10 cellular contexts compared by ENCODE assay signal in genomic region chr10:101287922-101288638, GRCh38. TPM values are rescaled to one million over a fixed set of nuclear protein-coding genes. Genes with fewer than 3 reads are reported as not detected.
DNase-seq lines count a peak whose midpoint lies in the region; ATAC-seq, FAIRE-seq and TF ChIP-seq lines count a peak whose summit lies in the region.
"Had no signal": no experiment of that assay in that cellular context is flagged by ENCODE, and none has a peak within 500 bp of the region (broad histone marks: within the 10 kb centered on the region; RNA-seq: fewer than 3 reads in every experiment).

No MANE protein-coding gene starts in this region.

- H3K79me2 ChIP-seq in Loucy (ENCODE audit: insufficient read depth, low read length) = no peaks in the 10 kb centered on the region
- H3K79me2 ChIP-seq in GM12878 (ENCODE audit: control insufficient read depth, insufficient read depth, low read length) = no peaks in the 10 kb centered on the region

- no peak overlapping the region for H3K4me3 ChIP-seq in Loucy (ENCODE audit: low read length, poor library complexity, severe bottlenecking)
- no peak overlapping the region for H3K4me3 ChIP-seq in GM12878
- no peak overlapping the region for H3K4me3 ChIP-seq in upper lobe of right lung
- no peak overlapping the region for H3K4me3 ChIP-seq in left lung
- H3K4me3 ChIP-seq: colonic mucosa had no signal

- H3K4me2 ChIP-seq in Loucy (ENCODE audit: low read depth, low read length, poor library complexity, severe bottlenecking) (no peak overlapping the region), GM12878 (ENCODE audit: control insufficient read depth, insufficient read depth) (no peak overlapping the region)

- ATAC-seq in GM12878 = peak; percentile 67
- ATAC-seq in sciatic nerve = no peak
- no peak for ATAC-seq in upper lobe of right lung
- no peak for ATAC-seq in left lung

- H3K27me3 ChIP-seq in Loucy (ENCODE audit: insufficient read depth, low read length, poor library complexity, severe bottlenecking) (peaks cover 7% of the 10 kb centered on the region), GM12878 (replicated peaks in 1 of 2; ENCODE audit: control insufficient read depth in 2 of 2, insufficient read depth in 2 of 2, low read length in 1 of 2) (peaks cover 18 to 23% of the 10 kb centered on the region in 2 experiments), upper lobe of right lung (peaks cover 90% of the 10 kb centered on the region), left lung (peaks cover 64 to 100% of the 10 kb centered on the region in 2 donors)

- no peak for FAIRE-seq in GM12878 (lab: Jason Lieb, UNC)

- no peaks in the 10 kb centered on the region for H3F3A ChIP-seq in Loucy (ENCODE audit: low read depth)

- 1% methylated on average over 6 of the region's 7 CpGs for WGBS in GM12878 (ENCODE audit: insufficient coverage, insufficient replicate concordance, low lambda C conversion rate, missing lambda C conversion rate)

- TF ChIP-seq EP300 in GM12878 (IDR thresholded peaks at IDR 0.05; ENCODE audit: borderline replicate concordance in 1 of 2, control insufficient read depth in 1 of 2, low read depth in 2 of 2, low read length in 2 of 2) = no peak

- intact Hi-C loops in GM12878 (cut with micrococcal nuclease; ENCODE audit: unreplicated experiment) (no loop called here), sciatic nerve (cut with DNase I) (no loop called here), upper lobe of right lung (cut with DNase I) (no loop called here), left lung (cut with DNase I) (no loop called here)

- H4K20me1 ChIP-seq in Loucy (ENCODE audit: insufficient read depth, low read length, poor library complexity, severe bottlenecking) = no peaks in the 10 kb centered on the region
- no peaks in the 10 kb centered on the region; the same call in 1 of the 2 replicates for H4K20me1 ChIP-seq in GM12878 (ENCODE audit: control insufficient read depth, insufficient read depth)

- POLR2A ChIA-PET in GM12878 (lab: Charles Lee) = no interaction called here

- no peaks in the 10 kb centered on the region for H3K36me3 ChIP-seq in Loucy (ENCODE audit: insufficient read depth, low read length)
- H3K36me3 ChIP-seq in GM12878 (ENCODE audit: control insufficient read depth in 2 of 2, insufficient read depth in 2 of 2, low read length in 1 of 2) = no peaks in the 10 kb centered on the region
- no peaks in the 10 kb centered on the region for H3K36me3 ChIP-seq in upper lobe of right lung
- no peaks in the 10 kb centered on the region for H3K36me3 ChIP-seq in left lung
- H3K36me3 ChIP-seq: colonic mucosa had no signal

- DNase-seq in EL (peak; percentile 31), GM12878 (ENCODE audit: low read depth, low spot score) (no peak), medulla oblongata (ENCODE audit: extremely low spot score) (peak; percentile 43), NCI-H446 treated with DMSO at 0.1 percent for 48 hours (lab: John Stamatoyannopoulos, UW) (no peak), sciatic nerve (ENCODE audit: low spot score) (no peak), upper lobe of right lung (no peak), left lung (no peak)
- DNase-seq: colonic mucosa, naive B cell had no signal

- H3K9me2 ChIP-seq in Loucy (replicated peaks; ENCODE audit: low read depth, low read length) = no peaks in the 10 kb centered on the region

- H2AFZ ChIP-seq in Loucy (ENCODE audit: low read length) = no peak overlapping the region
- H2AFZ ChIP-seq in GM12878 (ENCODE audit: control insufficient read depth, low read depth, low read length) = no peak overlapping the region

- in situ Hi-C loops in GM12878 (cut with MboI) = no loop called here

- H3K9me3 ChIP-seq in Loucy (ENCODE audit: insufficient read depth, low read depth, low read length) = no peaks in the 10 kb centered on the region
- no peaks in the 10 kb centered on the region for H3K9me3 ChIP-seq in GM12878 (replicated peaks; ENCODE audit: control insufficient read depth, insufficient read depth, low read length)
- H3K9me3 ChIP-seq in upper lobe of right lung = no peaks in the 10 kb centered on the region
- H3K9me3 ChIP-seq in left lung = no peaks in the 10 kb centered on the region
- H3K9me3 ChIP-seq: colonic mucosa had no signal

- RAD21 ChIA-PET in GM12878 (lab: Charles Lee; ENCODE audit: unreplicated experiment) = interaction anchor here (0.8 to 1.4 kb wide), 3 partner anchors 154 to 179 kb away, joined by 3 to 7 read pairs (median 4); no protein-coding TSS in a partner anchor

- H3K27ac ChIP-seq in GM12878 (ENCODE audit: control insufficient read depth, insufficient read depth) (no peak overlapping the region), upper lobe of right lung (no peak overlapping the region), left lung (no peak overlapping the region)
- H3K27ac ChIP-seq: colonic mucosa had no signal

- H3K4me1 ChIP-seq in Loucy (ENCODE audit: insufficient read depth, low read length, poor library complexity, severe bottlenecking) = peaks cover 5% of the 10 kb centered on the region
- H3K4me1 ChIP-seq in GM12878 (ENCODE audit: control insufficient read depth, insufficient read depth, low read length) = no peaks in the 10 kb centered on the region
- peaks cover 21% of the 10 kb centered on the region for H3K4me1 ChIP-seq in upper lobe of right lung
- H3K4me1 ChIP-seq in left lung = peaks cover 10 to 21% of the 10 kb centered on the region in 2 donors

- TF ChIP-seq POLR2A in GM12878 (IDR thresholded peaks at IDR 0.05; ENCODE audit: low read depth, low read length) = no peak

- BruUV-seq in GM12878 (replicated peaks; lab: Mats Ljungman, UMichigan) = no TSS peak

- peak; percentile 36; the same call in 1 of the 2 replicates for TF ChIP-seq CTCF in Loucy (conservative IDR thresholded peaks at IDR 0.05; ENCODE audit: low read length)
- TF ChIP-seq CTCF in GM12878 (IDR thresholded peaks at IDR 0.05 in 2 of 3, conservative IDR thresholded peaks at IDR 0.05 in 1 of 3; ENCODE audit: control insufficient read depth in 2 of 3, extremely low read depth in 1 of 3, insufficient read depth in 1 of 3, low read depth in 3 of 3, low read length in 3 of 3) = peak; percentile 26 to 41 (median 27); a peak in 4 of 6 replicates
- no peak for TF ChIP-seq CTCF in upper lobe of right lung (IDR thresholded peaks at IDR 0.05)
- no peak for TF ChIP-seq CTCF in left lung (IDR thresholded peaks at IDR 0.05)

- SMC1A ChIA-PET in GM12878 (lab: Charles Lee; ENCODE audit: uncharacterized antibody, unreplicated experiment) = interaction anchor here (0.8 to 1.4 kb wide), 2 partner anchors 179 to 282 kb away, joined by 4 to 6 read pairs; no protein-coding TSS in a partner anchor

- TF ChIP-seq RAD21 in GM12878 (IDR thresholded peaks at IDR 0.05; ENCODE audit: insufficient read depth, low read depth, low read length) = peak; percentile 36; the same call in 1 of the 2 replicates

- CTCF ChIA-PET in GM12878 (lab: Yijun Ruan, JAX) = interaction anchor here (0.9 to 2.2 kb wide), 9 partner anchors 15 to 281 kb away, joined by 3 to 16 read pairs (median 5); no protein-coding TSS in a partner anchor

- H3K9ac ChIP-seq in Loucy (ENCODE audit: low read depth, low read length, poor library complexity, severe bottlenecking) = no peak overlapping the region
- H3K9ac ChIP-seq in GM12878 (ENCODE audit: control insufficient read depth, insufficient read depth, low read length) = no peak overlapping the region

TF ChIP-seq in GM12878, 131 proteins besides CTCF, POLR2A, EP300 and RAD21:
- TF ChIP-seq POLR2AphosphoS2 (IDR thresholded peaks at IDR 0.05; ENCODE audit: low read depth, low read length) (no peak), NKRF (conservative IDR thresholded peaks at IDR 0.05) (no peak)
TF ChIP-seq in GM12878: peak in this region for 0.

RNA-seq across cellular contexts. Expression of gene LBX1, which starts 58.8 kb away (rescaled TPM):
- total RNA-seq in GM12878 (2013; cell fraction: nucleolus; rRNA removed) = not detected in 2 replicates
- total RNA-seq in GM12878 (2014; rRNA removed) (not detected in 2 replicates), GM12878 (2014; rRNA removed; fragmentation: Illumina TruSeq; extraction: Trizol) (not detected in 2 replicates), GM12878 (2021) (not detected in 2 replicates), sciatic nerve (not detected), upper lobe of right lung (not detected), left lung (under 1 TPM; 0.18 to 0.47 TPM)
- not detected for polyA plus RNA-seq in GM12878 (2011; ENCODE audit: low read depth)
- polyA plus RNA-seq in GM12878 (2011; rRNA removed) (not detected in 2 replicates), GM12878 (2014; fragmentation: Illumina TruSeq; extraction: Trizol) (not detected in 2 replicates), GM12878 (2014; fragmentation: Nextera tagmentation; extraction: Ambion mirVana) (not detected), GM12878 (2014; rRNA removed) (not detected in 2 replicates), GM12878 (2016; fragmentation: Nextera tagmentation; extraction: Ambion mirVana) (not detected)
- not detected in 2 replicates for polyA plus RNA-seq in GM12878 (2011; cell fraction: cytosol; rRNA removed)
- polyA plus RNA-seq in GM12878 (2011; cell fraction: nucleus; rRNA removed) = not detected in 2 replicates
- polyA plus RNA-seq in GM12878 (2012) = not detected in 2 replicates
- polyA minus RNA-seq in GM12878 (2011; rRNA and poly(A)+ RNA removed) = not detected in 2 replicates
- not detected in 2 replicates for polyA minus RNA-seq in GM12878 (2011; cell fraction: cytosol; rRNA and poly(A)+ RNA removed)
- not detected in 2 replicates for polyA minus RNA-seq in GM12878 (2011; cell fraction: nucleus; rRNA and poly(A)+ RNA removed)
- total RNA-seq: colonic mucosa had no signal

Comparison
In these comparisons a context has a peak if more than half of its experiments do, and no peak if none do; other contexts are left out.
1. DNase-seq: peak in EL (single experiment) and medulla oblongata (single experiment); none in GM12878 (single experiment), NCI-H446 treated with DMSO at 0.1 percent for 48 hours (single experiment), sciatic nerve (single experiment), upper lobe of right lung (single experiment) and left lung (0 of 2).
2. CTCF ChIP-seq: peak in Loucy (single experiment) and GM12878 (3 of 3); none in upper lobe of right lung (single experiment) and left lung (0 of 2).